ENCODE assay signal across 19 cellular contexts in the genomic region with DNA sequence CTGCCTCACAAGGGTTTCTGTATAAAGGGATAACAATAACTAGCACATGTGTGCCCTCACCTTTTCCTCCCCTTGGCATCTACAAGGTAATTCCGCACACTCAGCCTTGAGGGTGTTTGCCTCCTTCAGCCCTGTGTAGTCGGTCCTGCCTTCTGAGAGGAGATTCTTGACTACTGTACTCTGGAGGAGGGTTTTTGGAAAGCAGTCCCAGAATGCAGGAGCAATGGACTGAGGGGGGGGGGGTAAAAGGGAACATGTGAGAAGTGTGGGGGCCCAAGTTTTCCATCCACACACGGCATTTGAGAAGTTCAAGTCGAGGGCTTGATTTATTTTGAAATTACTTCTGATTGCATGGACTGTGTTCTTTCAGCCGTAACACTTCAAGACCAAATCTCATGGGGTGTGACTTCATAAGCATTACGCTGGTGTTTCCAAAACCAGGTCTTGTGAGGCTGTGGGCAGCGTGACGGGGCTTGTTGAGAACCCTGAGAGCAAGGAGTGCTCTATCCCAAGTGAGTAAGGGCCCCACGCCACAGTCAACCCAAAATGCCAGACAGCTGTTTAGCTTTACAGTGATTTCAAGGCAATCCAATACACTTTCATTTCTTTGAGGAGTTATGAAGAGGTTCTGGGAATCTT.
DNase-seq lines count a peak whose midpoint lies in the region; ATAC-seq and TF ChIP-seq lines count a peak whose summit lies in the region.
"Had no signal": no experiment of that assay in that cellular context is flagged by ENCODE, and none has a peak within 500 bp of the region (broad histone marks: within the 10 kb centered on the region; RNA-seq: fewer than 3 reads in every experiment).

No MANE protein-coding gene starts in this region.

- H3K36me3 ChIP-seq in gastroesophageal sphincter, result no peaks in the 10 kb centered on the region
- H3K36me3 ChIP-seq in thyroid gland, result no peaks in the 10 kb centered on the region

- no peak overlapping the region for H3K27ac ChIP-seq in gastroesophageal sphincter
- peak overlapping the region; percentile 52 to 98 (median 81) for H3K27ac ChIP-seq in thyroid gland

- 74 to 83% methylated on average over 4 to 6 of the region's 9 CpGs for WGBS in gastroesophageal sphincter (ENCODE audit: low coverage in 1 of 2), 2 donors
- 23 to 42% methylated on average over 9 of the region's 9 CpGs for WGBS in thyroid gland, 2 donors

- H3K4me1 ChIP-seq in gastroesophageal sphincter, result peaks cover 3 to 21% (median 3%) of the 10 kb centered on the region in 3 donors
- peaks cover 20 to 39% of the 10 kb centered on the region in 2 donors for H3K4me1 ChIP-seq in thyroid gland

- H3K27me3 ChIP-seq in gastroesophageal sphincter (no peaks in the 10 kb centered on the region), thyroid gland (no peaks in the 10 kb centered on the region)

- DNase-seq in NCI-H187 (lab: John Stamatoyannopoulos, UW) (peak; percentile 46 to 63), left kidney (ENCODE audit: low read depth, low spot score) (peak; percentile 50), thyroid gland (peak; percentile 93 to 94), NCI-H146 (lab: John Stamatoyannopoulos, UW) (no peak), DMS 273 (lab: John Stamatoyannopoulos, UW; ENCODE audit: unreplicated experiment) (no peak)
- no peak for DNase-seq in activated naive CD4-positive, alpha-beta T cell treated with anti-CD3 and anti-CD28 coated beads, Interleukin-2, amount 50 U/mL, for 16 hours
- DNase-seq: ACHN; CD4-positive, CD25-positive, alpha-beta regulatory T cell; COR-L47; EL; NCI-H1092 treated with DMSO at 0.1 percent for 48 hours; NCI-H2107; NCI-H345; NCI-H524 treated with DMSO at 0.1 percent for 48 hours; PC-3; RPMI8226 had no signal

- no peak overlapping the region for H3K4me3 ChIP-seq in gastroesophageal sphincter
- H3K4me3 ChIP-seq in thyroid gland (replicated peaks in 1 of 3), result no peak overlapping the region
- H3K4me3 ChIP-seq: GM12878, K562 had no signal

- intact Hi-C loops in thyroid gland (cut with DNase I), result no loop called here

- H3K9me3 ChIP-seq in gastroesophageal sphincter (no peaks in the 10 kb centered on the region), thyroid gland (no peaks in the 10 kb centered on the region)

- TF ChIP-seq CTCF in gastroesophageal sphincter (IDR thresholded peaks at IDR 0.05) (no peak), thyroid gland (IDR thresholded peaks at IDR 0.05) (no peak)

- TF ChIP-seq POLR2A in gastroesophageal sphincter (IDR thresholded peaks at IDR 0.05), result no peak
- TF ChIP-seq POLR2A in thyroid gland (IDR thresholded peaks at IDR 0.05), result no peak

- ATAC-seq in gastroesophageal sphincter, result peak; percentile 39
- ATAC-seq: GM12878, K562, PC-3 had no signal

- no peak for TF ChIP-seq EP300 in gastroesophageal sphincter (IDR thresholded peaks at IDR 0.05)

Comparison
In these comparisons a context has a peak if more than half of its experiments do, and no peak if none do; other contexts are left out.
1. DNase-seq: peak in NCI-H187 (2 of 2), left kidney (single experiment) and thyroid gland (2 of 2); none in NCI-H146 (single experiment), DMS 273 (single experiment) and activated naive CD4-positive, alpha-beta T cell treated with anti-CD3 and anti-CD28 coated beads, Interleukin-2, amount 50 U/mL, for 16 hours (single experiment).
2. H3K27ac ChIP-seq: peak in thyroid gland (3 of 3); none in gastroesophageal sphincter (0 of 4).